ENCODE assay signal across 8 cellular contexts in genomic region chr17:69434164-69434579, GRCh38. TPM values are rescaled to one million over a fixed set of nuclear protein-coding genes. Genes with fewer than 3 reads are reported as not detected.
DNase-seq lines count a peak whose midpoint lies in the region; ATAC-seq and TF ChIP-seq lines count a peak whose summit lies in the region.

No MANE protein-coding gene starts in this region.

- no peak overlapping the region for H3K4me3 ChIP-seq in skeletal muscle cell (ENCODE audit: low read depth, low read length)

- DNase-seq in HPDE6-E6E7 (ENCODE audit: extremely low spot score) (peak; percentile 29), RKO (ENCODE audit: low spot score) (peak; percentile 23), foreskin keratinocyte (peak; percentile 77 to 89), skeletal muscle cell (ENCODE audit: low read depth) (peak; percentile 30), NCI-H524 treated with DMSO at 0.1 percent for 48 hours (lab: John Stamatoyannopoulos, UW) (no peak), hippocampal formation (lab: John Stamatoyannopoulos, UW) (no peak)

- peaks cover 8% of the 10 kb centered on the region for H3K4me1 ChIP-seq in foreskin keratinocyte

- ATAC-seq in foreskin keratinocyte, result peak; percentile 31
- no peak for ATAC-seq in GM21619 (IDR thresholded peaks at IDR 0.05; ENCODE audit: unreplicated experiment)
- no peak for ATAC-seq in HG03135 (IDR thresholded peaks at IDR 0.05; ENCODE audit: unreplicated experiment)

- TF ChIP-seq CTCF in foreskin keratinocyte (conservative IDR thresholded peaks at IDR 0.05), result no peak

- H3K27ac ChIP-seq in foreskin keratinocyte, result peak overlapping the region; percentile 7

- no peaks in the 10 kb centered on the region for H3K27me3 ChIP-seq in foreskin keratinocyte

RNA-seq across cellular contexts. Expression of gene MAP2K6, which starts 19.7 kb away (rescaled TPM):
- 0.46 and 0.61 TPM in 2 replicates for total RNA-seq in foreskin keratinocyte
- 0.22 and 0.58 TPM in 2 replicates for polyA plus RNA-seq in foreskin keratinocyte

Comparison
In these comparisons a context has a peak if more than half of its experiments do, and no peak if none do; other contexts are left out.
1. DNase-seq: peak in HPDE6-E6E7 (single experiment), RKO (single experiment), foreskin keratinocyte (2 of 2) and skeletal muscle cell (single experiment); none in NCI-H524 treated with DMSO at 0.1 percent for 48 hours (single experiment) and hippocampal formation (0 of 2).